Comparison of ENCODE assay signal across 7 cellular contexts in the genomic region with DNA sequence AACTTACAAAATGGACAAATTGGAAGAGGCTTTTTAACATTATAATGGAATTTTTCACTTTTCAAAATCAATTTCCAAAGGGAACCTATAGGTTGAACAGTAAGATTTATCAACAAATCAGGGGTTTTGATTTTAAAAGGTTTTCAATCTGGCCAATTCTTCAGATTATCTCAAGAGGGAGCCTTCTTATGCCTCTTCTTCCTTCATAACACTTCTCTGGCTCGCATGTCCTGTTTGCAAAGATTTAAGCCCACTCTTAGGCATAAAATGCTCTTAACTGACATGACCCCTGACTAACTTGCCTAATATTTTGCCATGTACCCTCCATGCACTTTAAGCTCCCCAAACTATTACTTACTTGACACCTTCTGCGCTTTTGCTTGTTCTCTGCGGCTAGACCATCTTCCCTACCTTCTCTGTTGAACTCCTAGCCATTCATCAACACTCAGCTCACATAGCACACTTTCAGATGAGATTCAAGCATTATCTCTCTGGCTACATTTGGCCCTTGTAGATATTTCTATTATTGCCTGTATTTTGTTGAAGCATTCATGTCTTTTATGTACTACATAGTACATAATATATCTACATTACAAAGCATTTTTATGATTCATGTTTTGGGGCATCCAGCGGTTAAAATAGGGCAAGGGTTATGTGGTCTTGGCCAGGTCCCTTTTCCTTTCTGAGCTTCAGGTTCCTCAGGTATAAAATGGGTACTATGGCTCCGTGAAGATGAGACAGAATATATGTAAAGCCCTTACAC. TPM values are rescaled to one million over a fixed set of nuclear protein-coding genes. Genes with fewer than 3 reads are reported as not detected.
A peak's percentile ranks its signal among the peaks of the same experiment; 100 is the strongest.
DNase-seq lines count a peak whose midpoint lies in the region; ATAC-seq and TF ChIP-seq lines count a peak whose summit lies in the region.

No MANE protein-coding gene starts in this region.

- peaks cover 29% of the 10 kb centered on the region for H3K79me2 ChIP-seq in OCI-LY1 (ENCODE audit: insufficient read depth, low read length)

- peak overlapping the region; percentile 93 for H3K27ac ChIP-seq in OCI-LY1 (ENCODE audit: low read depth, low read length, poor library complexity, severe bottlenecking)

- peak overlapping the region; percentile 79 for H3K4me2 ChIP-seq in OCI-LY1 (ENCODE audit: low read length)

- TF ChIP-seq CTCF in GM12865 (IDR thresholded peaks at IDR 0.05; ENCODE audit: insufficient read depth, low read depth, low read length, missing control alignments) (no peak), OCI-LY1 (IDR thresholded peaks at IDR 0.05; ENCODE audit: low read length) (peak; percentile 27; the same call in 1 of the 2 replicates)

- H4K20me1 ChIP-seq in OCI-LY1 (ENCODE audit: insufficient read depth, low read length): no peaks in the 10 kb centered on the region

- H3K9me3 ChIP-seq in OCI-LY1 (ENCODE audit: low read length): no peaks in the 10 kb centered on the region

- peaks cover 18% of the 10 kb centered on the region for H3K36me3 ChIP-seq in OCI-LY1 (ENCODE audit: insufficient read depth, low read length)

- peaks cover 28% of the 10 kb centered on the region for H3K4me1 ChIP-seq in OCI-LY1 (ENCODE audit: insufficient read depth, low read length, severe bottlenecking)

- H3K9ac ChIP-seq in OCI-LY1 (ENCODE audit: low read length): peak overlapping the region; percentile 92

- H3K9me2 ChIP-seq in OCI-LY1 (ENCODE audit: low read depth, low read length): no peaks in the 10 kb centered on the region

- H3F3A ChIP-seq in OCI-LY1 (ENCODE audit: insufficient read depth, low read length): no peaks in the 10 kb centered on the region

- peak overlapping the region; percentile 99 for H3K4me3 ChIP-seq in GM12865 (ENCODE audit: low read depth, low read length)
- peak overlapping the region; percentile 80 for H3K4me3 ChIP-seq in OCI-LY1 (ENCODE audit: low read depth, low read length, poor library complexity, severe bottlenecking)

- no peaks in the 10 kb centered on the region for H3K27me3 ChIP-seq in OCI-LY1 (ENCODE audit: insufficient read depth, low read length)

- ATAC-seq in GM18511 (IDR thresholded peaks at IDR 0.05; ENCODE audit: unreplicated experiment): no peak
- ATAC-seq in GM19463 (IDR thresholded peaks at IDR 0.05; ENCODE audit: unreplicated experiment): no peak
- no peak for ATAC-seq in GM21528 (IDR thresholded peaks at IDR 0.05; ENCODE audit: low FRiP score, unreplicated experiment)

- DNase-seq in GM12865 (ENCODE audit: low read depth) (peak; percentile 4), dedifferentiated amniotic fluid mesenchymal stem cell (ENCODE audit: extremely low spot score) (peak; percentile 40), myocyte (ENCODE audit: low read depth) (peak; percentile 18)

- H2AFZ ChIP-seq in OCI-LY1 (ENCODE audit: low read length): 0 out of 2 replicates have a peak overlapping the region, but pooled peaks have one; percentile 0

RNA-seq across cellular contexts. Expression of a gene that starts 1.0 kb away (rescaled TPM):
- 32.6 and 40.4 TPM in 2 replicates for total RNA-seq in myocyte
- polyA plus RNA-seq in myocyte (2012): 43.9 TPM
